Comparison of ENCODE assay signal across 22 cellular contexts in the genomic region with DNA sequence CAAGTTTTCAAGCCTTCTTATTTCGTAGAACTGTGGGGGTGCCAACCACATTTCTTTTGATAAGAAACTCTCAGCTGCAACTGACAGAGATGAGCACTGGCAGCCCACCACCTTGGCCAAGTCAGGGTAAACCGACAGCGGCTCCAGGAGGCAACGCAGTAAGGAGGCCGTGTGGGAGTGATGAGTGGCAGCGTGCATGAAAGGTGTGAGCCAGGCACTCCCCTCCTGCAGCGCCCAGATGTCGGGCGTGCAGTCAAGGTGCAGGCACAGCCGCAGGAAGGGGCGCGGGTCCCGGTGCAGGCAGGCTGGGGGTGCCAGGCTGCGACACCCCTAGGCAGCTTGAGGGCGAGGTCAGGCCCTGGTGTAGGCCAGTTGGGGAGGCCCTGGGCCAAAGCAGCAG.
"Had no signal": no experiment of that assay in that cellular context is flagged by ENCODE, and none has a peak within 500 bp of the region (broad histone marks: within the 10 kb centered on the region; RNA-seq: fewer than 3 reads in every experiment).

No MANE protein-coding gene starts in this region.

- ATAC-seq: mucosa of descending colon; naive thymus-derived CD4-positive, alpha-beta T cell; natural killer cell treated with Interleukin-12 subunit alpha and Interleukin-12 subunit beta and Interleukin-15 and Interleukin-18, amount 100 ng/mL, for 72 hours; psoas muscle; right lobe of liver; stimulated activated naive B cell treated with anti-CD40 and anti-IgM and Interleukin-4, amounts not matched to agents 10 μg/mL and 1 μg/mL and 100 μg/mL, for 72 hours; stimulated activated naive CD8-positive, alpha-beta T cell treated with anti-CD3 and anti-CD28 coated beads, Interleukin-15, Interleukin-2, amounts not matched to agents 100 U/mL and 50 U/mL, for 24 hours had no signal

- H3K4me1 ChIP-seq: left ventricle myocardium inferior, parathyroid adenoma, psoas muscle, right atrium auricular region, right lobe of liver, stomach, tibial artery, vagina had no signal

- H3K4me3 ChIP-seq: left ventricle myocardium inferior, lung, mucosa of descending colon, psoas muscle, right atrium auricular region, right lobe of liver, smooth muscle cell, stomach, thoracic aorta, tibial artery, vagina had no signal

- H3K4me2 ChIP-seq: smooth muscle cell had no signal

- H3K9me3 ChIP-seq: left ventricle myocardium inferior, mucosa of descending colon, psoas muscle, right atrium auricular region, right lobe of liver, stomach, thoracic aorta, tibial artery, vagina had no signal

- H3K79me2 ChIP-seq: parathyroid adenoma had no signal

- H2AFZ ChIP-seq: parathyroid adenoma had no signal

- H3K27me3 ChIP-seq: right atrium auricular region, right lobe of liver, stomach, tibial artery, vagina had no signal

- H3K36me3 ChIP-seq: left ventricle myocardium inferior, right atrium auricular region, right lobe of liver, stomach, thoracic aorta, tibial artery, vagina had no signal

- DNase-seq: hypothalamus; immature natural killer cell; kidney; left ventricle myocardium inferior; midbrain; mucosa of descending colon; naive thymus-derived CD4-positive, alpha-beta T cell; psoas muscle; right lobe of liver; stimulated activated CD4-positive, alpha-beta T cell treated with anti-CD3 and anti-CD28 coated beads, Interleukin-1b, Interleukin-23, amount 100 ng/mL, for 48 hours; stimulated activated CD4-positive, alpha-beta T cell treated with anti-CD3 and anti-CD28 coated beads, Interleukin-2, amount 100 ng/mL, for 48 hours; stimulated activated naive B cell treated with anti-CD40 and anti-IgM and Interleukin-4, amounts not matched to agents 10 μg/mL and 1 μg/mL and 100 μg/mL, for 72 hours; stimulated activated naive CD8-positive, alpha-beta T cell treated with anti-CD3 and anti-CD28 coated beads, Interleukin-15, Interleukin-2, amounts not matched to agents 100 U/mL and 50 U/mL, for 24 hours; stomach; tibial artery had no signal

- H3K27ac ChIP-seq: left ventricle myocardium inferior, parathyroid adenoma, psoas muscle, right atrium auricular region, right lobe of liver, stomach, thoracic aorta, tibial artery, vagina had no signal

- H3K9ac ChIP-seq: parathyroid adenoma had no signal
